Comparison of ENCODE assay signal across 20 cellular contexts in genomic region chr2:84705858-84706257, GRCh38.
"Had no signal": no experiment of that assay in that cellular context is flagged by ENCODE, and none has a peak within 500 bp of the region (broad histone marks: within the 10 kb centered on the region; RNA-seq: fewer than 3 reads in every experiment).

No MANE protein-coding gene starts in this region.

- H3K27me3 Mint-ChIP-seq: activated CD4-positive, alpha-beta memory T cell treated with anti-CD3 and anti-CD28 coated beads for 36 hours; activated CD4-positive, alpha-beta T cell treated with anti-CD3 and anti-CD28 coated beads, Interleukin-2, amount 10 ng/mL, durations not matched to agents 24 days and 14 days; T-helper 17 cell had no signal

- H3K4me3 Mint-ChIP-seq: activated CD4-positive, alpha-beta memory T cell treated with anti-CD3 and anti-CD28 coated beads for 36 hours; activated CD4-positive, alpha-beta T cell treated with anti-CD3 and anti-CD28 coated beads, Interleukin-2, amount 10 ng/mL, durations not matched to agents 24 days and 14 days; activated T-helper 1 cell treated with anti-CD3 and anti-CD28 coated beads, Interleukin-12 subunit alpha, Interleukin-12 subunit beta, Interleukin-2, Interleukin-4 antibody, amounts not matched to agents 30 ng/mL and 10 ng/mL and 1 ng/mL, durations not matched to agents 14 hours and 24 hours and 36 hours; T-helper 17 cell; WTC11 had no signal

- DNase-seq: activated CD4-positive, alpha-beta memory T cell treated with anti-CD3 and anti-CD28 coated beads for 36 hours; activated CD4-positive, alpha-beta T cell treated with anti-CD3 and anti-CD28 coated beads, Interleukin-2, amount 10 ng/mL, durations not matched to agents 24 days and 14 days; activated CD4-positive, CD25-positive, alpha-beta regulatory T cell treated with anti-CD3 and anti-CD28 coated beads, Interleukin-2, amount 50 U/mL, for 72 hours; activated CD8-positive, alpha-beta memory T cell treated with anti-CD3 and anti-CD28 coated beads, Interleukin-2, amount 50 U/mL, for 4 hours; activated effector memory CD4-positive, alpha-beta T cell treated with anti-CD3 and anti-CD28 coated beads, Interleukin-2, amount 50 U/mL, for 16 hours; activated naive CD4-positive, alpha-beta T cell treated with anti-CD3 and anti-CD28 coated beads, Interleukin-2, amount 50 U/mL, for 16 hours; brain microvascular endothelial cell; Karpas-422; MM.1S; NCI-H1105 treated with DMSO at 0.1 percent for 48 hours; NCI-H1436 treated with DMSO at 0.1 percent for 48 hours; NCI-H187; NCI-H2081; NCI-H524; PC-9; SHP77 treated with DMSO at 0.1 percent for 48 hours; T-helper 17 cell; T-helper 9 cell had no signal

- ATAC-seq: T-helper 17 cell, WTC11 had no signal

- H3K4me1 Mint-ChIP-seq: WTC11 had no signal

- H3K36me3 Mint-ChIP-seq: activated CD4-positive, alpha-beta memory T cell treated with anti-CD3 and anti-CD28 coated beads for 36 hours had no signal

- H3K27ac Mint-ChIP-seq: activated CD4-positive, alpha-beta memory T cell treated with anti-CD3 and anti-CD28 coated beads for 36 hours; activated CD4-positive, alpha-beta T cell treated with anti-CD3 and anti-CD28 coated beads, Interleukin-2, amount 10 ng/mL, durations not matched to agents 24 days and 14 days; activated T-helper 1 cell treated with anti-CD3 and anti-CD28 coated beads, Interleukin-12 subunit alpha, Interleukin-12 subunit beta, Interleukin-2, Interleukin-4 antibody, amounts not matched to agents 30 ng/mL and 10 ng/mL and 1 ng/mL, durations not matched to agents 14 hours and 24 hours and 36 hours; T-helper 17 cell; WTC11 had no signal
